9 cellular contexts compared by ENCODE assay signal in the genomic region with DNA sequence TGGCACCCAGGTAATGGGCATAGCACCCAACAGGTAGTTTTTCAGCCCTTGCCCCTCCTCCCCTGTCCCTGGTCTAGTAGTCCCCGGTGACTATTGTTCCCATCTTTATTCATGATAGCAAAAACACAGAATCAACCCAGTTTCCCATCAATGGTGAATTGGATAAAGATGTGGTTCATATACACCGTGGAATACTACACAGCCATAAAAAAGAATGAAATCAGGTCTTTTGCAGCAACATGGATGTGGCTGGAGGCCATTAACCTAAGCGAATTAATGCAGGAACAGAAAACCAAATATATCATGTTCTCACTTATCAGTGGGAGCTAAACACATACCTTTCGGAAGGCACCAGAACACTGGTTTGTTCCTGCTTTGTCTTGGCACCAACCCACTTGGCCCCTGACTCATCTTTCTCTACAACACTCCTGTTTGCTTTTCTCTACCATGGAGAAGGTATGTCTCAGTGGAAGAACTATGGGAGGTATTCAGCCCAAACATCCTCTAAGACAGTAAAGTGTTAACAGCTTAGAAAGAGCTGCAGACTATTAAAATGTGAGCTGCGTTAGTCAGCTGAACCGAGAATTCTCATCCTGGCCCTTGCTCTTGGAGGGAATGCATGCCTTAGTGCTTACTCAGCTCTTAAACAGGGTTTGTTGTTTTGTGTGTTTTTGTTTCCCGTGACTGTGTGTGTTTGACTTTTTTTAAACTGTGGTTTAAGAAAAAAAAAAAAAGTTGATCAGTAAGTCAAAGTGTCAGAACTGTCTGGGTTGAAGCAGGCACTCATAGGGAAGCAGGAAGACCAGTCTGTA.
A peak's percentile ranks its signal among the peaks of the same experiment; 100 is the strongest.
DNase-seq lines count a peak whose midpoint lies in the region; ATAC-seq, FAIRE-seq and TF ChIP-seq lines count a peak whose summit lies in the region.
"Had no signal": no experiment of that assay in that cellular context is flagged by ENCODE, and none has a peak within 500 bp of the region (broad histone marks: within the 10 kb centered on the region; RNA-seq: fewer than 3 reads in every experiment).

No MANE protein-coding gene starts in this region.

- H2BK5ac ChIP-seq in H1 (ENCODE audit: low read depth, low read length), result peak overlapping the region; percentile 40; the same call in 1 of the 2 replicates

- no peak overlapping the region for H4K5ac ChIP-seq in H1 (ENCODE audit: insufficient read length, low read depth, low read length)

- no peak for TF ChIP-seq EP300 in H1 (IDR thresholded peaks at IDR 0.05; ENCODE audit: borderline replicate concordance in 1 of 2, low read depth in 2 of 2, low read length in 2 of 2)

- no peak overlapping the region for H3K9ac ChIP-seq in H1 (replicated peaks in 1 of 4; ENCODE audit: extremely low read depth in 1 of 4, low read depth in 3 of 4, low read length in 3 of 4)

- H2AFZ ChIP-seq in H1 (ENCODE audit: low read length), result no peak overlapping the region

- no peaks in the 10 kb centered on the region for H4K20me1 ChIP-seq in H1 (replicated peaks in 1 of 2; ENCODE audit: control insufficient read depth in 1 of 2, insufficient read depth in 2 of 2, low read length in 2 of 2)

- H3K36me3 Mint-ChIP-seq in mesothelial cell of epicardium, result no peaks in the 10 kb centered on the region

- no peak overlapping the region for H3K56ac ChIP-seq in H1 (replicated peaks; ENCODE audit: insufficient read length, low read depth, low read length)

- H3K4me3 ChIP-seq in RWPE2 (ENCODE audit: severe bottlenecking) (no peak overlapping the region), H1 (ENCODE audit: extremely low read depth in 1 of 4, insufficient read depth in 2 of 4, low read depth in 3 of 4, low read length in 4 of 4) (no peak overlapping the region), vagina (no peak overlapping the region), dorsolateral prefrontal cortex (no peak overlapping the region)

- no peak overlapping the region for H3K14ac ChIP-seq in H1 (ENCODE audit: insufficient read length)

- H2BK120ac ChIP-seq in H1 (replicated peaks; ENCODE audit: low read depth, low read length), result no peak overlapping the region

- H3K4me2 ChIP-seq in H1 (ENCODE audit: insufficient read depth in 1 of 2, low read depth in 2 of 2, low read length in 2 of 2), result peak overlapping the region in 1 of 2 experiments; percentile 46; a peak in 2 of 4 replicates

- no peak overlapping the region for H4K8ac ChIP-seq in H1 (ENCODE audit: extremely low read depth, insufficient read depth, low read length)

- no peak for TF ChIP-seq RAD21 in H1 (IDR thresholded peaks at IDR 0.05 in 1 of 2, conservative IDR thresholded peaks at IDR 0.05 in 1 of 2; ENCODE audit: low read depth in 2 of 2, low read length in 2 of 2)

- TF ChIP-seq CTCF in RWPE2 (IDR thresholded peaks at IDR 0.05; ENCODE audit: poor library complexity, severe bottlenecking) (no peak), H1 (IDR thresholded peaks at IDR 0.05; ENCODE audit: control extremely low read depth in 1 of 3, insufficient read depth in 1 of 3, low read depth in 1 of 3, low read length in 3 of 3) (no peak), mesothelial cell of epicardium (IDR thresholded peaks at IDR 0.05; ENCODE audit: unreplicated experiment) (no peak), vagina (IDR thresholded peaks at IDR 0.05) (no peak), dorsolateral prefrontal cortex (IDR thresholded peaks at IDR 0.05 in 54 of 56, conservative IDR thresholded peaks at IDR 0.05 in 2 of 56; ENCODE audit: low read depth in 1 of 56, partially characterized antibody in 56 of 56) (no peak)

- H3K36me3 ChIP-seq in RWPE2 (ENCODE audit: low read depth), result no peaks in the 10 kb centered on the region
- no peaks in the 10 kb centered on the region for H3K36me3 ChIP-seq in H1 (ENCODE audit: control insufficient read depth in 2 of 4, insufficient read depth in 4 of 4, low read length in 3 of 4)
- H3K36me3 ChIP-seq in vagina, result no peaks in the 10 kb centered on the region

- no peak overlapping the region for H2AK5ac ChIP-seq in H1 (ENCODE audit: low read depth, low read length)

- no peak overlapping the region for H3K23ac ChIP-seq in H1 (ENCODE audit: insufficient read length)

- intact Hi-C loops in vagina (cut with DNase I) (loop anchor here (10.0 kb wide), 1 partner anchor 49 kb away; no protein-coding TSS in a partner anchor), dorsolateral prefrontal cortex (cut with DNase I) (no loop called here)

- H2BK15ac ChIP-seq in H1 (ENCODE audit: low read length), result no peak overlapping the region

- H3K27ac ChIP-seq in RWPE2 (ENCODE audit: poor library complexity, severe bottlenecking), result peak overlapping the region; percentile 75
- no peak overlapping the region for H3K27ac ChIP-seq in H1 (ENCODE audit: low read depth, low read length)
- H3K27ac ChIP-seq in vagina, result peak overlapping the region; percentile 88
- H3K27ac ChIP-seq in dorsolateral prefrontal cortex, result peak overlapping the region in 11 of 59 donors; percentile 4 to 62 (median 28)
- H3K27ac ChIP-seq: 22Rv1 had no signal

- peak overlapping the region; percentile 38; the same call in 1 of the 2 replicates for H3K18ac ChIP-seq in H1 (ENCODE audit: extremely low read depth, low read length)

- H2BK12ac ChIP-seq in H1 (ENCODE audit: low read depth, low read length), result no peak overlapping the region; the same call in 1 of the 2 replicates

- H3K27me3 ChIP-seq in RWPE2 (ENCODE audit: insufficient read depth, poor library complexity, severe bottlenecking), result no peaks in the 10 kb centered on the region
- peaks cover 0 to 4% (median 2%) of the 10 kb centered on the region in 4 experiments; a peak in 3 of 7 replicates for H3K27me3 ChIP-seq in H1 (replicated peaks in 1 of 4; ENCODE audit: control insufficient read depth in 3 of 4, extremely low read depth in 1 of 4, insufficient read depth in 3 of 4, low read length in 3 of 4)
- no peaks in the 10 kb centered on the region for H3K27me3 ChIP-seq in vagina
- no peaks in the 10 kb centered on the region for H3K27me3 ChIP-seq in dorsolateral prefrontal cortex

- H3K4me1 ChIP-seq in RWPE2 (ENCODE audit: insufficient read depth, poor library complexity, severe bottlenecking) (peaks cover 7% of the 10 kb centered on the region), H1 (replicated peaks in 1 of 4; ENCODE audit: control insufficient read depth in 3 of 4, insufficient read depth in 4 of 4, low read length in 3 of 4) (peaks cover 0 to 12% (median 1%) of the 10 kb centered on the region in 4 experiments; a peak in 4 of 7 replicates), vagina (peaks cover 42% of the 10 kb centered on the region)

- H3K4ac ChIP-seq in H1 (replicated peaks; ENCODE audit: insufficient read length, low read depth, low read length), result no peak overlapping the region

- POLR2A ChIA-PET in H1 (lab: Charles Lee; ENCODE audit: partially characterized antibody), result interaction anchor here (0.7 to 1.5 kb wide), 3 partner anchors 35 to 202 kb away, joined by 3 read pairs; no protein-coding TSS in a partner anchor

- WGBS in H1 (ENCODE audit: extremely low coverage in 1 of 2, insufficient coverage in 1 of 2, insufficient read length in 1 of 2, insufficient replicate concordance in 2 of 2, low coverage in 1 of 2, low lambda C conversion rate in 2 of 2, missing lambda C conversion rate in 1 of 2), 2 experiments, result 68% methylated on average over 7 of the region's 7 CpGs; no CpG with 5 or more reads in 1 of the 2 experiments

- H3K79me2 ChIP-seq in H1 (ENCODE audit: control insufficient read depth in 1 of 2, insufficient read depth in 2 of 2, low read length in 2 of 2), result no peaks in the 10 kb centered on the region

- no peak for TF ChIP-seq POLR2A in H1 (IDR thresholded peaks at IDR 0.05; ENCODE audit: control extremely low read depth in 1 of 2, low read depth in 2 of 2, low read length in 2 of 2)
- TF ChIP-seq POLR2A in vagina (IDR thresholded peaks at IDR 0.05), result no peak

- no peak overlapping the region for H4K91ac ChIP-seq in H1 (replicated peaks; ENCODE audit: insufficient read length, low read length)

- peak overlapping the region; percentile 84; the same call in 1 of the 2 replicates for H2BK20ac ChIP-seq in H1 (ENCODE audit: low read length)

- H3K9me3 Mint-ChIP-seq in mesothelial cell of epicardium, result peaks cover 6% of the 10 kb centered on the region

- no peak for FAIRE-seq in H1 (lab: Jason Lieb, UNC)

- DNase-seq in DMS79 treated with DMSO at 0.1 percent for 48 hours (lab: John Stamatoyannopoulos, UW) (peak; percentile 64), DMS79 (lab: John Stamatoyannopoulos, UW) (no peak), RWPE2 (ENCODE audit: low spot score) (no peak), H1 (ENCODE audit: low read depth in 1 of 2, low spot score in 2 of 2) (peak in 1 of 2 experiments; percentile 38), mesothelial cell of epicardium (ENCODE audit: low spot score in 2 of 2, unreplicated experiment in 2 of 2) (no peak), vagina (ENCODE audit: extremely low spot score in 2 of 2) (peak in 1 of 2 donors; percentile 83), dorsolateral prefrontal cortex (no peak)

- H3K9me3 ChIP-seq in RWPE2 (ENCODE audit: severe bottlenecking), result no peaks in the 10 kb centered on the region
- no peaks in the 10 kb centered on the region for H3K9me3 ChIP-seq in H1 (ENCODE audit: insufficient read depth in 2 of 2, low read depth in 1 of 2, low read length in 1 of 2)
- H3K9me3 ChIP-seq in vagina, result no peaks in the 10 kb centered on the region

- H3K23me2 ChIP-seq in H1 (ENCODE audit: low read depth, low read length), result no peaks in the 10 kb centered on the region

- peak overlapping the region; percentile 97 for H3K27ac Mint-ChIP-seq in mesothelial cell of epicardium

- peaks cover 28% of the 10 kb centered on the region for H3K4me1 Mint-ChIP-seq in mesothelial cell of epicardium

- no peak overlapping the region for H3K4me3 Mint-ChIP-seq in mesothelial cell of epicardium

- CTCF ChIA-PET in H1 (lab: Charles Lee; ENCODE audit: partially characterized antibody), result interaction anchor here (0.7 to 1.3 kb wide), 5 partner anchors 12 to 179 kb away, joined by 3 to 6 read pairs (median 4); no protein-coding TSS in a partner anchor

- no peaks in the 10 kb centered on the region for H3K27me3 Mint-ChIP-seq in mesothelial cell of epicardium (ENCODE audit: low read depth)

- ATAC-seq in RWPE2 (ENCODE audit: low read depth) (peak; percentile 98), HG03196 (IDR thresholded peaks at IDR 0.05; ENCODE audit: unreplicated experiment) (no peak)

- no peaks in the 10 kb centered on the region for H3K79me1 ChIP-seq in H1 (ENCODE audit: low read depth, low read length)

TF ChIP-seq in H1, 55 proteins besides CTCF, POLR2A, EP300 and RAD21:
- no peak for TF ChIP-seq EGR1 (IDR thresholded peaks at IDR 0.05; ENCODE audit: borderline replicate concordance, low read depth, low read length)
- TF ChIP-seq KDM1A (IDR thresholded peaks at IDR 0.05; ENCODE audit: borderline replicate concordance, low read length), result peak; percentile 70; the same call in 1 of the 2 replicates
- TF ChIP-seq KDM4A (IDR thresholded peaks at IDR 0.05; ENCODE audit: low read depth, low read length, severe bottlenecking), result no peak
- TF ChIP-seq RXRA (IDR thresholded peaks at IDR 0.05; ENCODE audit: insufficient read depth, low read depth, low read length), result no peak
- peak; percentile 40; the same call in 1 of the 2 replicates for TF ChIP-seq MAFK (IDR thresholded peaks at IDR 0.05; ENCODE audit: low read depth, low read length)
